In genomic region chr15:88617031-88617722, GRCh38 we compare ENCODE assay signal across 26 cellular contexts.
"Had no signal": no experiment of that assay in that cellular context is flagged by ENCODE, and none has a peak within 500 bp of the region (broad histone marks: within the 10 kb centered on the region; RNA-seq: fewer than 3 reads in every experiment).

No MANE protein-coding gene starts in this region.

- DNase-seq: dermis blood vessel endothelial cell; effector memory CD4-positive, alpha-beta T cell; foreskin fibroblast; gastrocnemius medialis; head of caudate nucleus; left cardiac atrium; left lung; mesenchymal stem cell; mucosa of descending colon; naive B cell; posterior cingulate gyrus; psoas muscle; right cardiac atrium; spleen; stimulated activated CD4-positive, alpha-beta T cell treated with anti-CD3 and anti-CD28 coated beads, Interleukin-4, amount 100 ng/mL, for 4 hours; stimulated activated naive CD8-positive, alpha-beta T cell treated with anti-CD3 and anti-CD28 coated beads, Interleukin-15, Interleukin-2, amounts not matched to agents 100 U/mL and 50 U/mL, for 24 hours; substantia nigra; upper lobe of left lung had no signal

- ATAC-seq: gastrocnemius medialis; left cardiac atrium; left lung; mucosa of descending colon; psoas muscle; right cardiac atrium; stimulated activated memory B cell treated with anti-CD40 and anti-IgM and Interleukin-4, amounts not matched to agents 10 μg/mL and 1 μg/mL and 100 μg/mL, for 72 hours; stimulated activated naive CD8-positive, alpha-beta T cell treated with anti-CD3 and anti-CD28 coated beads, Interleukin-15, Interleukin-2, amounts not matched to agents 100 U/mL and 50 U/mL, for 24 hours had no signal

- H3K9me3 ChIP-seq: gastrocnemius medialis, left lung, mucosa of descending colon, psoas muscle, spleen, thoracic aorta, tibial nerve, upper lobe of left lung had no signal

- H3K4me3 Mint-ChIP-seq: mesothelial cell of epicardium; naive B cell; nephron; neural progenitor cell; stimulated activated memory B cell treated with anti-CD40 and anti-IgM and Interleukin-4, amounts not matched to agents 10 μg/mL and 1 μg/mL and 100 μg/mL, for 72 hours had no signal

- H3K27ac Mint-ChIP-seq: mesothelial cell of epicardium; naive B cell; nephron; neural progenitor cell; stimulated activated memory B cell treated with anti-CD40 and anti-IgM and Interleukin-4, amounts not matched to agents 10 μg/mL and 1 μg/mL and 100 μg/mL, for 72 hours had no signal

- H3K9ac ChIP-seq: neural progenitor cell had no signal

- H3K27ac ChIP-seq: coronary artery, gastrocnemius medialis, left lung, neural progenitor cell, psoas muscle, skin epidermis, spleen, thoracic aorta, tibial nerve, upper lobe of left lung had no signal

- H3K4me3 ChIP-seq: coronary artery, gastrocnemius medialis, left lung, mucosa of descending colon, neural progenitor cell, psoas muscle, skin epidermis, spleen, thoracic aorta, tibial nerve, upper lobe of left lung had no signal

- H3K36me3 ChIP-seq: gastrocnemius medialis, left lung, neural progenitor cell, spleen, thoracic aorta, tibial nerve, upper lobe of left lung had no signal

- H3K27me3 ChIP-seq: gastrocnemius medialis, tibial nerve, upper lobe of left lung had no signal

- H3K4me2 ChIP-seq: neural progenitor cell had no signal

- H3K36me3 Mint-ChIP-seq: mesothelial cell of epicardium, naive B cell, neural progenitor cell had no signal

- H3K9me3 Mint-ChIP-seq: mesothelial cell of epicardium; naive B cell; nephron; neural progenitor cell; stimulated activated memory B cell treated with anti-CD40 and anti-IgM and Interleukin-4, amounts not matched to agents 10 μg/mL and 1 μg/mL and 100 μg/mL, for 72 hours had no signal

- H2AFZ ChIP-seq: neural progenitor cell had no signal
